15 cellular contexts compared by ENCODE assay signal in genomic region chr16:14372471-14372870, GRCh38.
DNase-seq lines count a peak whose midpoint lies in the region; ATAC-seq and TF ChIP-seq lines count a peak whose summit lies in the region.
"Had no signal": no experiment of that assay in that cellular context is flagged by ENCODE, and none has a peak within 500 bp of the region (broad histone marks: within the 10 kb centered on the region; RNA-seq: fewer than 3 reads in every experiment).

No MANE protein-coding gene starts in this region.

- H2BK15ac ChIP-seq in IMR-90 (ENCODE audit: low read depth, low read length): no peak overlapping the region

- no peak overlapping the region for H3K4me2 ChIP-seq in IMR-90 (ENCODE audit: low read depth, low read length)
- H3K4me2 ChIP-seq: KMS-11, SK-N-SH had no signal

- H3K56ac ChIP-seq in IMR-90 (ENCODE audit: extremely low read depth, insufficient read depth, low read length): no peak overlapping the region

- in situ Hi-C loops in IMR-90 (cut with MboI; ENCODE audit: low sequenced_read_pairs): no loop called here

- H2BK5ac ChIP-seq in IMR-90 (ENCODE audit: low read depth, low read length, poor library complexity, severe bottlenecking): no peak overlapping the region

- peak overlapping the region; percentile 8 for H2AFZ ChIP-seq in IMR-90 (replicated peaks; ENCODE audit: low read length, poor library complexity)

- H3K4me3 Mint-ChIP-seq in T-helper 17 cell: no peak overlapping the region
- H3K4me3 Mint-ChIP-seq: CD8-positive, alpha-beta T cell had no signal

- H3K23ac ChIP-seq in IMR-90 (ENCODE audit: low read depth, low read length): no peak overlapping the region

- no peaks in the 10 kb centered on the region; the same call in 1 of the 2 replicates for H3K27me3 ChIP-seq in IMR-90 (ENCODE audit: control insufficient read depth, insufficient read depth, low read length)
- H3K27me3 ChIP-seq: MG63 had no signal

- H2AK5ac ChIP-seq in IMR-90 (ENCODE audit: low read depth, low read length): no peak overlapping the region; the same call in 1 of the 2 replicates

- H4K5ac ChIP-seq in IMR-90 (ENCODE audit: low read depth, low read length): no peak overlapping the region

- no peak for TF ChIP-seq CTCF in IMR-90 (conservative IDR thresholded peaks at IDR 0.05; ENCODE audit: low read depth, low read length)

- no peak overlapping the region for H3K27ac Mint-ChIP-seq in T-helper 17 cell
- H3K27ac Mint-ChIP-seq: CD8-positive, alpha-beta T cell had no signal

- no peak overlapping the region for H4K8ac ChIP-seq in IMR-90 (ENCODE audit: low read depth in 2 of 2, low read length in 2 of 2)

- intact Hi-C loops in IMR-90 (cut with micrococcal nuclease): no loop called here

- CTCF ChIA-PET in IMR-90 (lab: Yijun Ruan, JAX): no interaction called here

- no peak overlapping the region for H2BK120ac ChIP-seq in IMR-90 (ENCODE audit: low read depth, low read length)

- no peak overlapping the region for H2AK9ac ChIP-seq in IMR-90 (replicated peaks; ENCODE audit: low read depth, low read length, poor library complexity)

- WGBS in IMR-90 (ENCODE audit: extremely low coverage in 2 of 2, insufficient read length in 1 of 2), 2 experiments: 79% methylated on average over 4 of the region's 10 CpGs; no CpG with 5 or more reads in 1 of the 2 experiments

- peaks cover 2% of the 10 kb centered on the region; the same call in 1 of the 2 replicates for H3K4me1 ChIP-seq in IMR-90 (ENCODE audit: control insufficient read depth, insufficient read depth, low read length)

- POLR2A ChIA-PET in IMR-90 (lab: Charles Lee; ENCODE audit: unreplicated experiment): no interaction called here

- DNase-seq in NCI-H82 (lab: John Stamatoyannopoulos, UW) (peak; percentile 69), NCI-H82 treated with DMSO at 0.1 percent for 48 hours (lab: John Stamatoyannopoulos, UW; ENCODE audit: unreplicated experiment) (no peak), IMR-90 (no peak), NCI-H69 (lab: John Stamatoyannopoulos, UW) (peak; percentile 79), left kidney (ENCODE audit: low read depth, low spot score) (peak; percentile 50), EL (no peak), T-helper 17 cell (no peak)
- DNase-seq: CD8-positive, alpha-beta T cell; GOT3; MG63; NCI-H2107; SK-N-SH; T-helper 1 cell had no signal

- H3K27ac ChIP-seq in IMR-90 (ENCODE audit: insufficient read depth, low read length): no peak overlapping the region
- H3K27ac ChIP-seq: KMS-11 had no signal

- no peak overlapping the region for H3K14ac ChIP-seq in IMR-90 (replicated peaks; ENCODE audit: low read depth, low read length)

- dilution Hi-C loops in IMR-90 (cut with HindIII; ENCODE audit: low sequenced_read_pairs, unreplicated experiment): no loop called here

- TF ChIP-seq POLR2A in IMR-90 (IDR thresholded peaks at IDR 0.05; ENCODE audit: low read depth, low read length): no peak

- H3K27me3 Mint-ChIP-seq in T-helper 17 cell: peaks cover 4% of the 10 kb centered on the region

- no peak for TF ChIP-seq RAD21 in IMR-90 (IDR thresholded peaks at IDR 0.05; ENCODE audit: low read length)

- no peak overlapping the region for H3K9ac ChIP-seq in IMR-90 (ENCODE audit: low read depth, low read length)
- H3K9ac ChIP-seq: KMS-11, SK-N-SH had no signal

- no peaks in the 10 kb centered on the region for H3K9me1 ChIP-seq in IMR-90 (ENCODE audit: insufficient read depth, low read length)

- no peaks in the 10 kb centered on the region for H3K79me1 ChIP-seq in IMR-90 (ENCODE audit: low read depth in 1 of 2, low read length in 2 of 2)

- no peaks in the 10 kb centered on the region for H3K36me3 Mint-ChIP-seq in T-helper 17 cell (ENCODE audit: low read depth)
- H3K36me3 Mint-ChIP-seq: CD8-positive, alpha-beta T cell had no signal

- no peaks in the 10 kb centered on the region for H3K4me1 Mint-ChIP-seq in T-helper 17 cell

- H4K91ac ChIP-seq in IMR-90 (ENCODE audit: insufficient read depth, low read depth, low read length): no peak overlapping the region

- no peaks in the 10 kb centered on the region for H4K20me1 ChIP-seq in IMR-90 (ENCODE audit: insufficient read depth, low read length)

- H3K4ac ChIP-seq in IMR-90 (ENCODE audit: low read depth, low read length): no peak overlapping the region

- no peak overlapping the region for H2BK20ac ChIP-seq in IMR-90 (ENCODE audit: low read depth, low read length)

- no peak overlapping the region for H3K4me3 ChIP-seq in IMR-90 (ENCODE audit: insufficient read depth, low read depth, low read length)
- H3K4me3 ChIP-seq: MG63 had no signal

- ATAC-seq in IMR-90 (ENCODE audit: low read depth) (no peak), HG03565 (IDR thresholded peaks at IDR 0.05; ENCODE audit: unreplicated experiment) (no peak), T-helper 17 cell (no peak)
- ATAC-seq: CD8-positive, alpha-beta T cell had no signal

- H3K9me3 ChIP-seq in IMR-90 (ENCODE audit: control insufficient read depth, insufficient read depth, low read length) (no peaks in the 10 kb centered on the region), T-helper 17 cell (ENCODE audit: control insufficient read depth, low read length, poor library complexity, severe bottlenecking) (no peaks in the 10 kb centered on the region)
- H3K9me3 ChIP-seq: MG63, SK-N-SH had no signal

- H3K36me3 ChIP-seq in IMR-90 (ENCODE audit: control insufficient read depth, insufficient read depth, low read length): no peaks in the 10 kb centered on the region
- H3K36me3 ChIP-seq: MG63 had no signal

- H3K18ac ChIP-seq in IMR-90 (ENCODE audit: low read depth, low read length): no peak overlapping the region

- BruUV-seq in IMR-90 (replicated peaks; lab: Mats Ljungman, UMichigan): no TSS peak

TF ChIP-seq in IMR-90, 13 proteins besides CTCF, POLR2A, EP300 and RAD21:
- TF ChIP-seq NFE2L2 (IDR thresholded peaks at IDR 0.05; ENCODE audit: low read depth, low read length) (no peak), MAZ (IDR thresholded peaks at IDR 0.05; ENCODE audit: borderline replicate concordance, low read depth, low read length) (no peak), CHD1 (IDR thresholded peaks at IDR 0.05; ENCODE audit: low read depth, low read length) (no peak), SMC3 (IDR thresholded peaks at IDR 0.05; ENCODE audit: low read depth, low read length) (no peak), FOS (IDR thresholded peaks at IDR 0.05; ENCODE audit: low read depth, low read length) (no peak), MXI1 (IDR thresholded peaks at IDR 0.05; ENCODE audit: borderline replicate concordance, low read depth, low read length) (no peak), RFX5 (IDR thresholded peaks at IDR 0.05; ENCODE audit: low read depth, low read length) (no peak), MAFK (IDR thresholded peaks at IDR 0.05; ENCODE audit: low read depth, low read length) (no peak), RCOR1 (IDR thresholded peaks at IDR 0.05; ENCODE audit: insufficient replicate concordance, low read length) (no peak), CEBPB (IDR thresholded peaks at IDR 0.05; ENCODE audit: low read depth, low read length) (no peak), USF2 (IDR thresholded peaks at IDR 0.05; ENCODE audit: low read depth, low read length) (no peak), BHLHE40 (IDR thresholded peaks at IDR 0.05; ENCODE audit: low read depth, low read length) (no peak)
- TF ChIP-seq, protein P1, sequence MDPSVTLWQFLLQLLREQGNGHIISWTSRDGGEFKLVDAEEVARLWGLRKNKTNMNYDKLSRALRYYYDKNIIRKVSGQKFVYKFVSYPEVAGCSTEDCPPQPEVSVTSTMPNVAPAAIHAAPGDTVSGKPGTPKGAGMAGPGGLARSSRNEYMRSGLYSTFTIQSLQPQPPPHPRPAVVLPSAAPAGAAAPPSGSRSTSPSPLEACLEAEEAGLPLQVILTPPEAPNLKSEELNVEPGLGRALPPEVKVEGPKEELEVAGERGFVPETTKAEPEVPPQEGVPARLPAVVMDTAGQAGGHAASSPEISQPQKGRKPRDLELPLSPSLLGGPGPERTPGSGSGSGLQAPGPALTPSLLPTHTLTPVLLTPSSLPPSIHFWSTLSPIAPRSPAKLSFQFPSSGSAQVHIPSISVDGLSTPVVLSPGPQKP (IDR thresholded peaks at IDR 0.05; ENCODE audit: borderline replicate concordance, low read depth, low read length): no peak

Comparison
In these comparisons a context has a peak if more than half of its experiments do, and no peak if none do; other contexts are left out.
1. DNase-seq: peak in NCI-H82 (single experiment), NCI-H69 (single experiment) and left kidney (single experiment); none in NCI-H82 treated with DMSO at 0.1 percent for 48 hours (single experiment), IMR-90 (single experiment), EL (single experiment) and T-helper 17 cell (0 of 3).